In the genomic region with DNA sequence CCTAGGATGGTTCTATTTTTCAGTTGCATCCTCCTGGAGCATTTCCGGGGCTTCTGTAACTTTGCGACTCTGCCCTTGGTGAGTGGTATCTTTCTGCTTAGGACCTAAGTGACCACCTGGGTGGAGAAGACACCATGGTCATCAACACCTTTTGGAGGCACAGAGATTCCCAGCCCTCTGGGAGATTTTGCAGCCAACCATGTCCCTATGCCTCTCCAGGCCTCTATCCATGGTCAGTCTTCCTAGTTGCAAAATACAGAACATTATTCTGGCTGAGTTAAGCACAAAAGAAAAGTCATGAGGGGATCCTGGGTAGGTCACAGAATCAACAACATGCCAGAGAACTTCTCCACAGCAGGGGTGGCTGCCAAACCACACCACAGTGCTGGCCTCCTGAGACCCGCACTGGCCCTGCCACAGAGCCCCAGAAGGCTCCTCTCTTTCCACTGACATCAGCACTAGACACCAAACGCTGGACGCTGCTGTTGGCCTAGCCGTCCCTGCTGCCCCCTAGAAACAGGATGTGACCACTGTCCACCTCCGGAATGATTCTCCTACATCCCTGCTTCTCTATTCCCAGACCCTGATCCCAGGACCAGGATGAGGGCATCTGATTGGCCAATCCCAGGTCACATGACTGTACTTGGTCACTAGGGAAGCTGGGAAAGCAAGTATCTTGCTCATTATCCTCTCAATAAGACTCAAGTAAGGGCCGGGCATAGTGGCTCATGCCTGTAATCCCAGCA, we compare ENCODE assay signal across 9 cellular contexts. TPM values are rescaled to one million over a fixed set of nuclear protein-coding genes. Genes with fewer than 3 reads are reported as not detected.
DNase-seq lines count a peak whose midpoint lies in the region; ATAC-seq and TF ChIP-seq lines count a peak whose summit lies in the region.
"Had no signal": no experiment of that assay in that cellular context is flagged by ENCODE, and none has a peak within 500 bp of the region (broad histone marks: within the 10 kb centered on the region; RNA-seq: fewer than 3 reads in every experiment).

No MANE protein-coding gene starts in this region.

- no peak overlapping the region for H3K27ac Mint-ChIP-seq in activated T-helper 17 cell treated with anti-CD3 and anti-CD28 coated beads, Interleukin-2, amount 50 U/mL, for 72 hours

- H3K9me3 ChIP-seq in breast epithelium (peaks cover 5 to 9% of the 10 kb centered on the region in 2 donors), hepatocyte (ENCODE audit: low read depth) (no peaks in the 10 kb centered on the region), sigmoid colon (peaks cover 0 to 6% (median 1%) of the 10 kb centered on the region in 4 donors)

- ATAC-seq in activated T-helper 17 cell treated with anti-CD3 and anti-CD28 coated beads, Interleukin-2, amount 50 U/mL, for 72 hours (replicated peaks), result no peak

- no peaks in the 10 kb centered on the region for H3K27me3 ChIP-seq in breast epithelium
- no peaks in the 10 kb centered on the region for H3K27me3 ChIP-seq in hepatocyte
- no peaks in the 10 kb centered on the region for H3K27me3 ChIP-seq in sigmoid colon

- H3K36me3 ChIP-seq in breast epithelium (no peaks in the 10 kb centered on the region), hepatocyte (replicated peaks; ENCODE audit: insufficient read depth, low read depth) (no peaks in the 10 kb centered on the region), sigmoid colon (no peaks in the 10 kb centered on the region)

- 99% methylated on average over 8 of the region's 8 CpGs for WGBS in hepatocyte (ENCODE audit: low lambda C conversion rate, missing lambda C conversion rate)
- WGBS in sigmoid colon, 2 donors, result 91% methylated on average over 8 of the region's 8 CpGs

- no peak overlapping the region for H3K4me2 ChIP-seq in hepatocyte

- TF ChIP-seq EP300 in sigmoid colon (IDR thresholded peaks at IDR 0.05), result no peak

- H3K4me3 ChIP-seq in breast epithelium, result no peak overlapping the region
- no peak overlapping the region for H3K4me3 ChIP-seq in hepatocyte
- no peak overlapping the region for H3K4me3 ChIP-seq in sigmoid colon

- no peaks in the 10 kb centered on the region for H3K79me2 ChIP-seq in hepatocyte

- H3K9me3 Mint-ChIP-seq in activated T-helper 17 cell treated with anti-CD3 and anti-CD28 coated beads, Interleukin-2, amount 50 U/mL, for 72 hours, result peaks cover 5% of the 10 kb centered on the region

- H3K9me2 ChIP-seq in hepatocyte (replicated peaks; ENCODE audit: insufficient read depth), result no peaks in the 10 kb centered on the region

- no peaks in the 10 kb centered on the region for H4K20me1 ChIP-seq in hepatocyte (ENCODE audit: insufficient read depth, poor library complexity, severe bottlenecking)

- H2AFZ ChIP-seq in hepatocyte, result no peak overlapping the region

- DNase-seq in EH (ENCODE audit: low read depth) (peak; percentile 55), breast epithelium (ENCODE audit: low spot score in 2 of 2) (peak in 1 of 2 donors; percentile 26), hepatocyte (ENCODE audit: low spot score) (no peak), sigmoid colon (peak; percentile 70), NAMALWA (ENCODE audit: low spot score) (no peak), NCI-H524 treated with DMSO at 0.1 percent for 48 hours (lab: John Stamatoyannopoulos, UW) (no peak), SIG-M5 treated with dmso at 0.1 percent for 504 hours (lab: John Stamatoyannopoulos, UW; ENCODE audit: unreplicated experiment) (no peak)

- no peak overlapping the region for H3K4me3 Mint-ChIP-seq in activated T-helper 17 cell treated with anti-CD3 and anti-CD28 coated beads, Interleukin-2, amount 50 U/mL, for 72 hours
- H3K4me3 Mint-ChIP-seq: CD8-positive, alpha-beta memory T cell had no signal

- TF ChIP-seq POLR2A in breast epithelium (IDR thresholded peaks at IDR 0.05) (no peak), sigmoid colon (IDR thresholded peaks at IDR 0.05) (no peak)

- no peaks in the 10 kb centered on the region for H3K27me3 Mint-ChIP-seq in activated T-helper 17 cell treated with anti-CD3 and anti-CD28 coated beads, Interleukin-2, amount 50 U/mL, for 72 hours

- H3K4me1 ChIP-seq in breast epithelium (peaks cover 0 to 8% of the 10 kb centered on the region in 2 donors), hepatocyte (ENCODE audit: insufficient read depth) (peaks cover 12% of the 10 kb centered on the region), sigmoid colon (peaks cover 0 to 21% (median 18%) of the 10 kb centered on the region in 4 donors)

- peak overlapping the region; percentile 73 to 79 for H3K27ac ChIP-seq in breast epithelium
- H3K27ac ChIP-seq in hepatocyte, result peak overlapping the region; percentile 92
- peak overlapping the region; percentile 56 to 81 (median 72) for H3K27ac ChIP-seq in sigmoid colon

- no peaks in the 10 kb centered on the region for H3K36me3 Mint-ChIP-seq in activated T-helper 17 cell treated with anti-CD3 and anti-CD28 coated beads, Interleukin-2, amount 50 U/mL, for 72 hours (ENCODE audit: low read depth)

- intact Hi-C loops in breast epithelium (cut with DNase I; ENCODE audit: low total_unique reads) (no loop called here), sigmoid colon (cut with DNase I) (no loop called here)

- no peak for TF ChIP-seq CTCF in breast epithelium (IDR thresholded peaks at IDR 0.05)
- TF ChIP-seq CTCF in hepatocyte (IDR thresholded peaks at IDR 0.05; ENCODE audit: poor library complexity), result no peak
- TF ChIP-seq CTCF in sigmoid colon (IDR thresholded peaks at IDR 0.05), result no peak

- peaks cover 8% of the 10 kb centered on the region for H3K4me1 Mint-ChIP-seq in activated T-helper 17 cell treated with anti-CD3 and anti-CD28 coated beads, Interleukin-2, amount 50 U/mL, for 72 hours

RNA-seq across cellular contexts. Expression of a gene that starts 47.7 kb away (rescaled TPM):
- total RNA-seq in breast epithelium, result 10 to 100 TPM; 17.4 to 21.2 (median 20.6) TPM
- total RNA-seq in hepatocyte, result 66.2 and 71.1 TPM in 2 replicates
- polyA plus RNA-seq in hepatocyte, result 61.5 and 65.4 TPM in 2 replicates
- total RNA-seq in sigmoid colon, result 10 to 100 TPM; 13.2 to 29.1 (median 21.5) TPM
- polyA plus RNA-seq in sigmoid colon, result 10 to 100 TPM; 16.8 to 19.0 (median 18.3) TPM
- 10 to 100 TPM; 23.4 to 40.7 TPM for total RNA-seq in activated T-helper 17 cell treated with anti-CD3 and anti-CD28 coated beads, Interleukin-2, amount 50 U/mL, for 72 hours

Comparison
In these comparisons a context has a peak if more than half of its experiments do, and no peak if none do; other contexts are left out.
1. DNase-seq: peak in EH (single experiment) and sigmoid colon (single experiment); none in hepatocyte (single experiment), NAMALWA (single experiment), NCI-H524 treated with DMSO at 0.1 percent for 48 hours (single experiment) and SIG-M5 treated with dmso at 0.1 percent for 504 hours (single experiment).
2. Peak in every context shown above with its lines, with median percentiles within 50 percentile points of each other: H3K27ac ChIP-seq.